ENCODE assay signal across 8 cellular contexts in the genomic region with DNA sequence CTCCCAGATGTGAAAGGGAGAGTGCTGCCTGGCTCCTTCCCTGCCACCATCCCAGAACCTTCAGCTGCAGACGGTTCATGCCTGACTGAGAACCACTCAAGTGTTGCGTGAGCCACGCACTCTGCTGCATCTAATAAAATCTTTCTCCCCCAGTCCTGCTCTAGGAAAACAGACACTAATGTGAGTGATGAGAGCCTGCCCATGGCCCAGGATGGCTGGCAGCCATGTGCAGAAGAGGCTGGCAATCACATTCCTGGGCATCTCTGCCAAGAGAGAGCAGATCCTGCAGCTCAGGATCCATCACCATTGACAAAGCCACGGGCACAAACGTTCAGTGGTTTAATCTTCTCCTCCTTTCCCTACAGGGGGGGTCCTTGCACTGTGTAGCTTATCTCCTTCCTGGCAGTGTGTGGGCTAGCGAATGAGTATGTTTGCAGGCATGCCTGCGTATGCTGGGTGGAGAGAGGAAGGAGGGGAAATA.
DNase-seq lines count a peak whose midpoint lies in the region; ATAC-seq and TF ChIP-seq lines count a peak whose summit lies in the region.

No MANE protein-coding gene starts in this region.

- H3K4me3 Mint-ChIP-seq in activated CD8-positive, alpha-beta memory T cell treated with anti-CD3 and anti-CD28 coated beads, Interleukin-2, amount 10 ng/mL, durations not matched to agents 7 days and 5 days = no peak overlapping the region

- POLR2A ChIA-PET in AG04449 (lab: Yijun Ruan, JAX) (interaction anchor here (1.2 kb wide), 1 partner anchor 1469 kb away, joined by 3 read pairs; no protein-coding TSS in a partner anchor), HEK293T (lab: Yijun Ruan, JAX) (no interaction called here)

- CTCF ChIA-PET in AG04449 (lab: Yijun Ruan, JAX) = interaction anchor here (0.6 to 4.6 kb wide), 32 partner anchors 8 to 1470 kb away, joined by 3 to 29 read pairs (median 3); no protein-coding TSS in a partner anchor
- CTCF ChIA-PET in HEK293T (lab: Yijun Ruan, JAX) = no interaction called here
- CTCF ChIA-PET in activated CD8-positive, alpha-beta memory T cell treated with anti-CD3 and anti-CD28 coated beads, Interleukin-2, amount 10 ng/mL, durations not matched to agents 7 days and 5 days (lab: Charles Lee) = interaction anchor here (0.6 kb wide), 1 partner anchor 1108 kb away, joined by 3 read pairs; no protein-coding TSS in a partner anchor

- DNase-seq in AG04449 (ENCODE audit: low read depth, low spot score) (peak; percentile 64), HEK293T (ENCODE audit: extremely low spot score) (peak; percentile 30), amniotic epithelial cell (ENCODE audit: low read depth) (peak; percentile 92), islet precursor cell (peak; percentile 75), HuH-7.5 (ENCODE audit: low spot score) (no peak)
- DNase-seq in activated CD8-positive, alpha-beta memory T cell treated with anti-CD3 and anti-CD28 coated beads, Interleukin-2, amount 10 ng/mL, durations not matched to agents 7 days and 5 days = no peak
- DNase-seq in stimulated activated CD8-positive, alpha-beta memory T cell treated with anti-CD3 and anti-CD28 coated beads, Interleukin-4, amount 100 ng/mL, for 48 hours = no peak

- H3K9me3 Mint-ChIP-seq in activated CD8-positive, alpha-beta memory T cell treated with anti-CD3 and anti-CD28 coated beads, Interleukin-2, amount 10 ng/mL, durations not matched to agents 7 days and 5 days (ENCODE audit: low read depth) = no peaks in the 10 kb centered on the region

- no peaks in the 10 kb centered on the region for H3K4me1 Mint-ChIP-seq in activated CD8-positive, alpha-beta memory T cell treated with anti-CD3 and anti-CD28 coated beads, Interleukin-2, amount 10 ng/mL, durations not matched to agents 7 days and 5 days

- H3K27me3 Mint-ChIP-seq in activated CD8-positive, alpha-beta memory T cell treated with anti-CD3 and anti-CD28 coated beads, Interleukin-2, amount 10 ng/mL, durations not matched to agents 7 days and 5 days = no peaks in the 10 kb centered on the region

- peak; percentile 69 for TF ChIP-seq CTCF in AG04449 (IDR thresholded peaks at IDR 0.05; ENCODE audit: insufficient read depth, low read length, missing control alignments)

- H3K4me3 ChIP-seq in AG04449 (ENCODE audit: low read depth, low read length) = no peak overlapping the region

- H3K27ac Mint-ChIP-seq in activated CD8-positive, alpha-beta memory T cell treated with anti-CD3 and anti-CD28 coated beads, Interleukin-2, amount 10 ng/mL, durations not matched to agents 7 days and 5 days = no peak overlapping the region

- no peaks in the 10 kb centered on the region for H3K36me3 Mint-ChIP-seq in activated CD8-positive, alpha-beta memory T cell treated with anti-CD3 and anti-CD28 coated beads, Interleukin-2, amount 10 ng/mL, durations not matched to agents 7 days and 5 days

- ATAC-seq in activated CD8-positive, alpha-beta memory T cell treated with anti-CD3 and anti-CD28 coated beads, Interleukin-2, amount 10 ng/mL, durations not matched to agents 7 days and 5 days = no peak
- ATAC-seq in GM21576 (IDR thresholded peaks at IDR 0.05; ENCODE audit: unreplicated experiment) = no peak

TF ChIP-seq in HEK293T, 16 proteins besides CTCF, POLR2A, EP300 and RAD21:
- TF ChIP-seq TARDBP (IDR thresholded peaks at IDR 0.05) (no peak), FOXA1 (IDR thresholded peaks at IDR 0.05) (no peak), BHLHE40 (IDR thresholded peaks at IDR 0.05; ENCODE audit: borderline replicate concordance) (no peak), LEF1 (IDR thresholded peaks at IDR 0.05; ENCODE audit: borderline replicate concordance) (no peak), CTBP1 (IDR thresholded peaks at IDR 0.05; ENCODE audit: borderline replicate concordance) (no peak), FOXM1 (IDR thresholded peaks at IDR 0.05; ENCODE audit: borderline replicate concordance) (no peak), HDGF (IDR thresholded peaks at IDR 0.05; ENCODE audit: borderline replicate concordance) (no peak), SP1 (IDR thresholded peaks at IDR 0.05) (no peak), NFRKB (IDR thresholded peaks at IDR 0.05) (no peak), ARNT (IDR thresholded peaks at IDR 0.05) (no peak), L3MBTL2 (conservative IDR thresholded peaks at IDR 0.05) (no peak), ZNF384 (IDR thresholded peaks at IDR 0.05) (no peak), SUZ12 (IDR thresholded peaks at IDR 0.05) (no peak)
- TF ChIP-seq, protein P1, sequence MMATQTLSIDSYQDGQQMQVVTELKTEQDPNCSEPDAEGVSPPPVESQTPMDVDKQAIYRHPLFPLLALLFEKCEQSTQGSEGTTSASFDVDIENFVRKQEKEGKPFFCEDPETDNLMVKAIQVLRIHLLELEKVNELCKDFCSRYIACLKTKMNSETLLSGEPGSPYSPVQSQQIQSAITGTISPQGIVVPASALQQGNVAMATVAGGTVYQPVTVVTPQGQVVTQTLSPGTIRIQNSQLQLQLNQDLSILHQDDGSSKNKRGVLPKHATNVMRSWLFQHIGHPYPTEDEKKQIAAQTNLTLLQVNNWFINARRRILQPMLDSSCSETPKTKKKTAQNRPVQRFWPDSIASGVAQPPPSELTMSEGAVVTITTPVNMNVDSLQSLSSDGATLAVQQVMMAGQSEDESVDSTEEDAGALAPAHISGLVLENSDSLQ (IDR thresholded peaks at IDR 0.05) = no peak
TF ChIP-seq in HEK293T: peak in this region for 0.

Comparison
In these comparisons a context has a peak if more than half of its experiments do, and no peak if none do; other contexts are left out.
1. DNase-seq: peak in AG04449 (single experiment), HEK293T (single experiment), amniotic epithelial cell (single experiment) and islet precursor cell (single experiment); none in activated CD8-positive, alpha-beta memory T cell treated with anti-CD3 and anti-CD28 coated beads, Interleukin-2, amount 10 ng/mL, durations not matched to agents 7 days and 5 days (single experiment), stimulated activated CD8-positive, alpha-beta memory T cell treated with anti-CD3 and anti-CD28 coated beads, Interleukin-4, amount 100 ng/mL, for 48 hours (single experiment) and HuH-7.5 (single experiment).